In the genomic region with DNA sequence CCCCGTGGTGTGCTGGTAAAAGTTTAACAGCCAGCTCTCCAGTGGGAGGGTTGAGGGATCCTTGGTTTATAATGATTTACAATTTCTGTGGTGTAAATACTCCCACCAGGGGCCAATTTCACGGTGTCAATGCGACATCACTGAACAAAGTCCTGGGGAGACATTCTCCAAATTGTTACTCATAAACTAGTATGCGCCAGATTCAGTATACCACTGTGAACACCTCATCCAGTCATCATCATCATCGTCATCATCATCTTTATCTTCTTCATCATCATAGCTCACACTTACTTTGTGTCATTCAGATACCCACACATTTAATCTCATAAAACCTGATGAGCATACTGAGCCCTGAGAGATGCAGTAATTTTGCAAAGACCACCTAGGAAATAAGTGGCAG, we compare ENCODE assay signal across 22 cellular contexts. TPM values are rescaled to one million over a fixed set of nuclear protein-coding genes. Genes with fewer than 3 reads are reported as not detected.
DNase-seq lines count a peak whose midpoint lies in the region; ATAC-seq, FAIRE-seq and TF ChIP-seq lines count a peak whose summit lies in the region.
"Had no signal": no experiment of that assay in that cellular context is flagged by ENCODE, and none has a peak within 500 bp of the region (broad histone marks: within the 10 kb centered on the region; RNA-seq: fewer than 3 reads in every experiment).

No MANE protein-coding gene starts in this region.

- H3K27me3 ChIP-seq in body of pancreas: no peaks in the 10 kb centered on the region
- H3K27me3 ChIP-seq: BE2C, SJSA1 had no signal

- H3K4me3 ChIP-seq in body of pancreas: no peak overlapping the region
- H3K4me3 ChIP-seq: SJSA1 had no signal

- no peaks in the 10 kb centered on the region for H3K9me3 ChIP-seq in body of pancreas
- H3K9me3 ChIP-seq: BE2C, SJSA1 had no signal

- TF ChIP-seq POLR2A in body of pancreas (IDR thresholded peaks at IDR 0.05): no peak

- H3K4me3 Mint-ChIP-seq in natural killer cell treated with Interleukin-12 subunit alpha and Interleukin-12 subunit beta and Interleukin-15 and Interleukin-18, amount 100 ng/mL, for 72 hours: no peak overlapping the region
- no peak overlapping the region for H3K4me3 Mint-ChIP-seq in natural killer cell
- H3K4me3 Mint-ChIP-seq: CD4-positive, alpha-beta T cell; H9 had no signal

- H3K36me3 ChIP-seq in body of pancreas (replicated peaks in 1 of 2; ENCODE audit: insufficient read depth in 1 of 2, low read depth in 2 of 2): peaks cover 0 to 11% of the 10 kb centered on the region in 2 donors
- H3K36me3 ChIP-seq: BE2C, SJSA1 had no signal

- no peak overlapping the region for H3K27ac ChIP-seq in body of pancreas
- H3K27ac ChIP-seq: RWPE1, SJSA1 had no signal

- no peaks in the 10 kb centered on the region for H3K36me3 Mint-ChIP-seq in natural killer cell treated with Interleukin-12 subunit alpha and Interleukin-12 subunit beta and Interleukin-15 and Interleukin-18, amount 100 ng/mL, for 72 hours
- no peaks in the 10 kb centered on the region for H3K36me3 Mint-ChIP-seq in natural killer cell
- H3K36me3 Mint-ChIP-seq: IgD-negative memory B cell had no signal

- peak overlapping the region in 1 of 2 donors; percentile 2 for H3K27ac Mint-ChIP-seq in natural killer cell treated with Interleukin-12 subunit alpha and Interleukin-12 subunit beta and Interleukin-15 and Interleukin-18, amount 100 ng/mL, for 72 hours
- no peak overlapping the region for H3K27ac Mint-ChIP-seq in natural killer cell
- H3K27ac Mint-ChIP-seq: CD4-positive, alpha-beta T cell; H9; IgD-negative memory B cell had no signal

- intact Hi-C loops in natural killer cell (cut with micrococcal nuclease) (no loop called here), body of pancreas (cut with DNase I) (no loop called here)

- no peaks in the 10 kb centered on the region for H3K9me3 Mint-ChIP-seq in natural killer cell treated with Interleukin-12 subunit alpha and Interleukin-12 subunit beta and Interleukin-15 and Interleukin-18, amount 100 ng/mL, for 72 hours
- H3K9me3 Mint-ChIP-seq in natural killer cell: no peaks in the 10 kb centered on the region
- H3K9me3 Mint-ChIP-seq: CD4-positive, alpha-beta T cell had no signal

- H3K27me3 Mint-ChIP-seq in natural killer cell treated with Interleukin-12 subunit alpha and Interleukin-12 subunit beta and Interleukin-15 and Interleukin-18, amount 100 ng/mL, for 72 hours: peaks cover 0 to 2% of the 10 kb centered on the region in 2 donors
- no peaks in the 10 kb centered on the region for H3K27me3 Mint-ChIP-seq in natural killer cell (ENCODE audit: low read depth in 2 of 2)
- H3K27me3 Mint-ChIP-seq: CD4-positive, alpha-beta T cell had no signal

- DNase-seq in natural killer cell treated with Interleukin-12 subunit alpha and Interleukin-12 subunit beta and Interleukin-15 and Interleukin-18, amount 100 ng/mL, for 72 hours (ENCODE audit: low spot score): peak; percentile 31
- no peak for DNase-seq in natural killer cell
- DNase-seq in RCC 7860 (ENCODE audit: low spot score): peak; percentile 84
- DNase-seq in kidney tubule cell (ENCODE audit: low spot score): peak; percentile 46
- DNase-seq in body of pancreas: no peak
- DNase-seq in NCI-H187 (lab: John Stamatoyannopoulos, UW): no peak
- DNase-seq: BE2C; CD4-positive, alpha-beta T cell; DMS53; H9; MV-4-11; NCI-H1417; NCI-H1930; NCI-H69; NK-92 treated with Interleukin-12 subunit alpha and Interleukin-12 subunit beta, amount 100 ng/mL, for 24 hours; OCI-M1 had no signal

- peak; percentile 91 for FAIRE-seq in RCC 7860 (lab: Jason Lieb, UNC)

- TF ChIP-seq CTCF in natural killer cell (IDR thresholded peaks at IDR 0.05) (no peak), body of pancreas (IDR thresholded peaks at IDR 0.05) (no peak)

- peaks cover 4 to 6% of the 10 kb centered on the region in 2 donors for H3K4me1 Mint-ChIP-seq in natural killer cell treated with Interleukin-12 subunit alpha and Interleukin-12 subunit beta and Interleukin-15 and Interleukin-18, amount 100 ng/mL, for 72 hours (ENCODE audit: low read depth in 2 of 2)
- peaks cover 5 to 15% of the 10 kb centered on the region in 2 donors for H3K4me1 Mint-ChIP-seq in natural killer cell
- H3K4me1 Mint-ChIP-seq: IgD-negative memory B cell had no signal

- 63 to 69% methylated on average over 5 of the region's 5 CpGs for WGBS in body of pancreas, 2 donors

- ATAC-seq in natural killer cell treated with Interleukin-12 subunit alpha and Interleukin-12 subunit beta and Interleukin-15 and Interleukin-18, amount 100 ng/mL, for 72 hours: no peak
- ATAC-seq in natural killer cell (no peak), HG03469 (IDR thresholded peaks at IDR 0.05; ENCODE audit: unreplicated experiment) (no peak), body of pancreas (no peak)

- no peaks in the 10 kb centered on the region for H3K4me1 ChIP-seq in body of pancreas
- H3K4me1 ChIP-seq: BE2C, SJSA1 had no signal

RNA-seq across cellular contexts. Expression of a gene that starts 17.2 kb away (rescaled TPM):
- total RNA-seq in natural killer cell treated with Interleukin-12 subunit alpha and Interleukin-12 subunit beta and Interleukin-15 and Interleukin-18, amount 100 ng/mL, for 72 hours: 10 to 100 TPM in 1 of 2 donors, 1 to 10 TPM in 1; 4.5 to 11.3 TPM
- total RNA-seq in natural killer cell (10 to 100 TPM; 10.8 to 20.0 (median 11.8) TPM), body of pancreas (1 to 10 TPM in 1 of 2 donors, under 1 TPM in 1; 0.26 to 4.3 TPM)
- total RNA-seq: H9, HT1080, LHCN-M2, SJSA1 had no signal

RNA-seq across cellular contexts. Expression of a gene that starts 33.3 kb away (rescaled TPM):
- 1 to 10 TPM; 3.5 to 9.2 TPM for total RNA-seq in natural killer cell treated with Interleukin-12 subunit alpha and Interleukin-12 subunit beta and Interleukin-15 and Interleukin-18, amount 100 ng/mL, for 72 hours
- 1 to 10 TPM in 1 of 3 donors, under 1 TPM in 1, not detected in 1; 0.38 to 5.5 TPM for total RNA-seq in natural killer cell
- total RNA-seq in body of pancreas: 100 to 1,000 TPM; 320 to 382 TPM
- total RNA-seq: SJSA1 had no signal

RNA-seq across cellular contexts. Expression of a gene that starts 50.3 kb away (rescaled TPM):
- total RNA-seq in natural killer cell treated with Interleukin-12 subunit alpha and Interleukin-12 subunit beta and Interleukin-15 and Interleukin-18, amount 100 ng/mL, for 72 hours: 10 to 100 TPM; 67.4 to 70.4 TPM
- total RNA-seq in natural killer cell: 10 to 100 TPM; 66.1 to 78.0 (median 76.9) TPM
- total RNA-seq in body of pancreas: 10 to 100 TPM; 68.2 to 75.8 TPM

RNA-seq across cellular contexts. Expression of a gene that starts 52.4 kb away (rescaled TPM):
- 10 to 100 TPM; 44.8 to 76.5 TPM for total RNA-seq in natural killer cell treated with Interleukin-12 subunit alpha and Interleukin-12 subunit beta and Interleukin-15 and Interleukin-18, amount 100 ng/mL, for 72 hours
- total RNA-seq in natural killer cell (1 to 10 TPM; 1.0 to 5.2 (median 3.3) TPM), body of pancreas (10 to 100 TPM; 23.1 to 31.9 TPM)

Comparison
In these comparisons a context has a peak if more than half of its experiments do, and no peak if none do; other contexts are left out.
1. DNase-seq: peak in natural killer cell treated with Interleukin-12 subunit alpha and Interleukin-12 subunit beta and Interleukin-15 and Interleukin-18, amount 100 ng/mL, for 72 hours (single experiment), RCC 7860 (single experiment) and kidney tubule cell (single experiment); none in natural killer cell (single experiment), body of pancreas (0 of 4) and NCI-H187 (0 of 2).
2. RNA of a gene that starts 33.3 kb away (total RNA-seq): 320 to 382 TPM in body of pancreas; 3.5 to 9.2 TPM in natural killer cell treated with Interleukin-12 subunit alpha and Interleukin-12 subunit beta and Interleukin-15 and Interleukin-18, amount 100 ng/mL, for 72 hours and 0.38 to 5.5 TPM in natural killer cell; every median in the first group is over 10 times any median in the second.